8 cellular contexts compared by ENCODE assay signal in the genomic region with DNA sequence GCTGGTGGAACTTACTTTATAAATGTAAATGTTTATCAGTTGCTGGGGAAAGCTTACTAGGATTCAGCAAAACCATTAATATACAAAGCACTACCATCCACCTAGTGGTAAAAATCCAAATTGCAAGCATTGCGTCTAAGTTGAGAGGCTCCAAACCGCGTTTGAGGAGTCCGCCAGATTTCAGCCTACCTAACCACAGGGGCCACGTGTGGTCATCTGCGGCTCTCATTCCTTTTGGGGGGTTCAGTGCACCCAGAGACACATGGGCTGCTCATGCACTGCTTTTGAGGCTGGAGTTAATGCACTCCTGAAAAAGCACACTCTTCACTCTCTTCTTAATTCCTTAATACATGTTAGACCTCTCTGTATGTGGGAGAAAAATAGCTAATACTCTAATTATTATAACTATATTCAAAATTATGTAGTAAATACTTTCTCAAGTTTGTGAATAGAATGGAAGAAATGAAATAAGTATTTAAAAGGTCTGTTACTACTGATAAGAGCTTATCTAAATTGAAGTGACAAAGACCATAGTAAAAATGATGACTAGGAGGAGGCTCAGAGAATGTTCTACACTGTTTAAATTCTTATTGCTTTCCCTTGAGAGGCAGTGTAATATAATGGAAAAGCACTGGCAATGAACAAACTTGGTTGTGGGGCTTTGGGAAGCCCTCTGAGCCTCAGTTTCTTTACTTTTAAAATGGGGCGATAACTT. TPM values are rescaled to one million over a fixed set of nuclear protein-coding genes. Genes with fewer than 3 reads are reported as not detected.
DNase-seq lines count a peak whose midpoint lies in the region; ATAC-seq and TF ChIP-seq lines count a peak whose summit lies in the region.

No MANE protein-coding gene starts in this region.

- no peaks in the 10 kb centered on the region for H3K9me2 ChIP-seq in OCI-LY7 (ENCODE audit: insufficient read depth, low read length)

- H3K27ac Mint-ChIP-seq in activated naive CD4-positive, alpha-beta T cell treated with anti-CD3 and anti-CD28 coated beads, Interleukin-2, amount 10 ng/mL, durations not matched to agents 7 days and 5 days, result peak overlapping the region; percentile 37

- CTCF ChIA-PET in OCI-LY7 (lab: Charles Lee; ENCODE audit: unreplicated experiment), result interaction anchor here (0.6 kb wide), 1 partner anchor 75 kb away, joined by 4 read pairs; no protein-coding TSS in a partner anchor
- CTCF ChIA-PET in activated naive CD4-positive, alpha-beta T cell treated with anti-CD3 and anti-CD28 coated beads, Interleukin-2, amount 10 ng/mL, durations not matched to agents 7 days and 5 days (lab: Charles Lee), result interaction anchor here (0.8 to 6.0 kb wide), 24 partner anchors 9 to 401 kb away, joined by 3 to 106 read pairs (median 3); partner anchors contain the start of genes KLHL42 and MANSC4

- H3K4me3 ChIP-seq in OCI-LY7 (ENCODE audit: low read depth, low read length, poor library complexity, severe bottlenecking) (no peak overlapping the region), psoas muscle (no peak overlapping the region)

- BruUV-seq in OCI-LY7 (replicated peaks; lab: Mats Ljungman, UMichigan), result no TSS peak

- H3K4me1 Mint-ChIP-seq in activated naive CD4-positive, alpha-beta T cell treated with anti-CD3 and anti-CD28 coated beads, Interleukin-2, amount 10 ng/mL, durations not matched to agents 7 days and 5 days, result peaks cover 42% of the 10 kb centered on the region

- no peaks in the 10 kb centered on the region for H3K27me3 ChIP-seq in psoas muscle (ENCODE audit: insufficient read depth in 3 of 3, low read length in 2 of 3)

- H3K4me1 ChIP-seq in OCI-LY7 (ENCODE audit: insufficient read depth, low read length, poor library complexity, severe bottlenecking) (peaks cover 30% of the 10 kb centered on the region), psoas muscle (no peaks in the 10 kb centered on the region)

- H3K9me3 Mint-ChIP-seq in activated naive CD4-positive, alpha-beta T cell treated with anti-CD3 and anti-CD28 coated beads, Interleukin-2, amount 10 ng/mL, durations not matched to agents 7 days and 5 days, result no peaks in the 10 kb centered on the region

- intact Hi-C loops in OCI-LY7 (cut with micrococcal nuclease; ENCODE audit: unreplicated experiment) (loop anchor here (1.0 kb wide), 1 partner anchor 88 kb away; no protein-coding TSS in a partner anchor), psoas muscle (cut with DNase I) (no loop called here)

- H3K4me3 Mint-ChIP-seq in activated naive CD4-positive, alpha-beta T cell treated with anti-CD3 and anti-CD28 coated beads, Interleukin-2, amount 10 ng/mL, durations not matched to agents 7 days and 5 days, result no peak overlapping the region

- H3K27ac ChIP-seq in OCI-LY7 (ENCODE audit: low read depth, low read length, poor library complexity, severe bottlenecking) (no peak overlapping the region), psoas muscle (no peak overlapping the region)

- no peaks in the 10 kb centered on the region for H3K36me3 Mint-ChIP-seq in activated naive CD4-positive, alpha-beta T cell treated with anti-CD3 and anti-CD28 coated beads, Interleukin-2, amount 10 ng/mL, durations not matched to agents 7 days and 5 days

- H3K79me2 ChIP-seq in OCI-LY7 (ENCODE audit: insufficient read depth, low read depth, low read length), result no peaks in the 10 kb centered on the region

- H3K9me3 ChIP-seq in OCI-LY7 (ENCODE audit: low read length), result no peaks in the 10 kb centered on the region
- no peaks in the 10 kb centered on the region for H3K9me3 ChIP-seq in psoas muscle

- ATAC-seq in psoas muscle (peak in 3 of 4 donors; percentile 70 to 80 (median 72)), HG02759 (IDR thresholded peaks at IDR 0.05; ENCODE audit: unreplicated experiment) (no peak)

- TF ChIP-seq CTCF in OCI-LY7 (conservative IDR thresholded peaks at IDR 0.05; ENCODE audit: low read length), result peak; percentile 90
- peak; percentile 74 for TF ChIP-seq CTCF in psoas muscle (IDR thresholded peaks at IDR 0.05)

- H3K27me3 Mint-ChIP-seq in activated naive CD4-positive, alpha-beta T cell treated with anti-CD3 and anti-CD28 coated beads, Interleukin-2, amount 10 ng/mL, durations not matched to agents 7 days and 5 days, result peaks cover 17% of the 10 kb centered on the region

- H3K4me2 ChIP-seq in OCI-LY7 (ENCODE audit: low read length), result peak overlapping the region; percentile 61; the same call in 1 of the 2 replicates

- no peaks in the 10 kb centered on the region for H4K20me1 ChIP-seq in OCI-LY7 (ENCODE audit: insufficient read depth, low read length)

- POLR2A ChIA-PET in OCI-LY7 (lab: Charles Lee), result interaction anchor here (0.9 to 1.7 kb wide), 6 partner anchors 9 to 33 kb away, joined by 3 to 7 read pairs (median 4); no protein-coding TSS in a partner anchor

- DNase-seq in NCI-H2227 (lab: John Stamatoyannopoulos, UW; ENCODE audit: unreplicated experiment) (peak; percentile 29), NCI-H2227 treated with DMSO at 0.1 percent for 48 hours (lab: John Stamatoyannopoulos, UW) (no peak), HT-29 (ENCODE audit: low spot score) (peak; percentile 98), OCI-LY7 (ENCODE audit: low spot score) (peak; percentile 83), glomerular visceral epithelial cell (ENCODE audit: extremely low spot score) (peak; percentile 74), psoas muscle (no peak)
- DNase-seq in activated naive CD4-positive, alpha-beta T cell treated with anti-CD3 and anti-CD28 coated beads, Interleukin-2, amount 10 ng/mL, durations not matched to agents 7 days and 5 days, result peak; percentile 38

- peak overlapping the region; percentile 62; the same call in 1 of the 2 replicates for H2AFZ ChIP-seq in OCI-LY7 (ENCODE audit: low read length)

- 15 to 18% (median 15%) methylated on average over 7 of the region's 7 CpGs for WGBS in psoas muscle, 3 donors

- no peaks in the 10 kb centered on the region for H3K36me3 ChIP-seq in OCI-LY7 (ENCODE audit: insufficient read depth, low read length)
- no peaks in the 10 kb centered on the region for H3K36me3 ChIP-seq in psoas muscle (ENCODE audit: insufficient read depth in 1 of 2, low read depth in 1 of 2)

RNA-seq across cellular contexts. Expression of gene MANSC4, which starts 41.4 kb away (rescaled TPM):
- not detected in 2 replicates for total RNA-seq in HT-29 (2014; rRNA removed; shearing (Covaris generic))
- total RNA-seq in OCI-LY7 (2014; rRNA removed; shearing (Covaris generic)), result not detected in 2 replicates
- not detected in 2 replicates for total RNA-seq in OCI-LY7 (2022)
- not detected for total RNA-seq in psoas muscle
- polyA plus RNA-seq in psoas muscle, result under 1 TPM in 1 of 3 donors, not detected in 2; 0.08 TPM

RNA-seq across cellular contexts. Expression of gene KLHL42, which starts 41.4 kb away (rescaled TPM):
- total RNA-seq in HT-29 (2014; rRNA removed; shearing (Covaris generic)), result 39.5 and 42.4 TPM in 2 replicates
- total RNA-seq in OCI-LY7 (2014; rRNA removed; shearing (Covaris generic)), result 19.5 and 24.2 TPM in 2 replicates
- total RNA-seq in OCI-LY7 (2022), result 20.9 and 25.2 TPM in 2 replicates
- 1 to 10 TPM; 2.2 to 4.6 (median 3.3) TPM for total RNA-seq in psoas muscle
- polyA plus RNA-seq in psoas muscle, result 1 to 10 TPM in 2 of 3 donors, under 1 TPM in 1; 0.94 to 3.3 (median 2.5) TPM

Comparison
In these comparisons a context has a peak if more than half of its experiments do, and no peak if none do; other contexts are left out.
1. DNase-seq: peak in NCI-H2227 (single experiment), HT-29 (single experiment), OCI-LY7 (single experiment), activated naive CD4-positive, alpha-beta T cell treated with anti-CD3 and anti-CD28 coated beads, Interleukin-2, amount 10 ng/mL, durations not matched to agents 7 days and 5 days (single experiment) and glomerular visceral epithelial cell (single experiment); none in NCI-H2227 treated with DMSO at 0.1 percent for 48 hours (single experiment) and psoas muscle (0 of 2).